ENCODE assay signal across 11 cellular contexts in genomic region chr2:224545884-224546644, GRCh38. TPM values are rescaled to one million over a fixed set of nuclear protein-coding genes. Genes with fewer than 3 reads are reported as not detected.
DNase-seq lines count a peak whose midpoint lies in the region; ATAC-seq and TF ChIP-seq lines count a peak whose summit lies in the region.
"Had no signal": no experiment of that assay in that cellular context is flagged by ENCODE, and none has a peak within 500 bp of the region (broad histone marks: within the 10 kb centered on the region; RNA-seq: fewer than 3 reads in every experiment).

No MANE protein-coding gene starts in this region.

- H3K36me3 ChIP-seq in MG63, result peaks cover 11% of the 10 kb centered on the region
- H3K36me3 ChIP-seq in tibial nerve, result peaks cover 0 to 13% (median 2%) of the 10 kb centered on the region in 3 donors

- no peak for TF ChIP-seq CTCF in tibial nerve (IDR thresholded peaks at IDR 0.05)

- H3K9me3 ChIP-seq in MG63 (no peaks in the 10 kb centered on the region), tibial nerve (no peaks in the 10 kb centered on the region)

- no peak overlapping the region for H3K27ac ChIP-seq in tibial nerve

- peaks cover 41% of the 10 kb centered on the region for H3K36me3 Mint-ChIP-seq in stimulated activated memory B cell treated with anti-CD40 and anti-IgM and Interleukin-4, amounts not matched to agents 10 μg/mL and 1 μg/mL and 100 μg/mL, for 72 hours
- H3K36me3 Mint-ChIP-seq in activated T-helper 1 cell treated with anti-CD3 and anti-CD28 coated beads, Interleukin-12 subunit alpha, Interleukin-12 subunit beta, Interleukin-2, Interleukin-4 antibody, amounts not matched to agents 30 ng/mL and 10 ng/mL and 1 ng/mL, durations not matched to agents 14 hours and 24 hours and 36 hours (ENCODE audit: low read depth), result peaks cover 32% of the 10 kb centered on the region

- no peak overlapping the region for H3K4me3 Mint-ChIP-seq in stimulated activated memory B cell treated with anti-CD40 and anti-IgM and Interleukin-4, amounts not matched to agents 10 μg/mL and 1 μg/mL and 100 μg/mL, for 72 hours
- H3K4me3 Mint-ChIP-seq in activated T-helper 1 cell treated with anti-CD3 and anti-CD28 coated beads, Interleukin-12 subunit alpha, Interleukin-12 subunit beta, Interleukin-2, Interleukin-4 antibody, amounts not matched to agents 30 ng/mL and 10 ng/mL and 1 ng/mL, durations not matched to agents 14 hours and 24 hours and 36 hours, result no peak overlapping the region

- no peak overlapping the region for H3K4me3 ChIP-seq in MG63
- H3K4me3 ChIP-seq in tibial nerve, result no peak overlapping the region

- H3K9me3 Mint-ChIP-seq in stimulated activated memory B cell treated with anti-CD40 and anti-IgM and Interleukin-4, amounts not matched to agents 10 μg/mL and 1 μg/mL and 100 μg/mL, for 72 hours, result peaks cover 3% of the 10 kb centered on the region
- H3K9me3 Mint-ChIP-seq in activated T-helper 1 cell treated with anti-CD3 and anti-CD28 coated beads, Interleukin-12 subunit alpha, Interleukin-12 subunit beta, Interleukin-2, Interleukin-4 antibody, amounts not matched to agents 30 ng/mL and 10 ng/mL and 1 ng/mL, durations not matched to agents 14 hours and 24 hours and 36 hours, result no peaks in the 10 kb centered on the region

- H3K27ac Mint-ChIP-seq in stimulated activated memory B cell treated with anti-CD40 and anti-IgM and Interleukin-4, amounts not matched to agents 10 μg/mL and 1 μg/mL and 100 μg/mL, for 72 hours, result peak overlapping the region; percentile 17
- no peak overlapping the region for H3K27ac Mint-ChIP-seq in activated T-helper 1 cell treated with anti-CD3 and anti-CD28 coated beads, Interleukin-12 subunit alpha, Interleukin-12 subunit beta, Interleukin-2, Interleukin-4 antibody, amounts not matched to agents 30 ng/mL and 10 ng/mL and 1 ng/mL, durations not matched to agents 14 hours and 24 hours and 36 hours

- TF ChIP-seq EP300 in tibial nerve (IDR thresholded peaks at IDR 0.05), result no peak

- no peaks in the 10 kb centered on the region for H3K27me3 Mint-ChIP-seq in stimulated activated memory B cell treated with anti-CD40 and anti-IgM and Interleukin-4, amounts not matched to agents 10 μg/mL and 1 μg/mL and 100 μg/mL, for 72 hours
- no peaks in the 10 kb centered on the region for H3K27me3 Mint-ChIP-seq in activated T-helper 1 cell treated with anti-CD3 and anti-CD28 coated beads, Interleukin-12 subunit alpha, Interleukin-12 subunit beta, Interleukin-2, Interleukin-4 antibody, amounts not matched to agents 30 ng/mL and 10 ng/mL and 1 ng/mL, durations not matched to agents 14 hours and 24 hours and 36 hours (ENCODE audit: insufficient read depth)

- DNase-seq in dedifferentiated amniotic fluid mesenchymal stem cell (ENCODE audit: extremely low spot score) (peak; percentile 63), MG63 (no peak), tibial nerve (ENCODE audit: low spot score in 2 of 2) (no peak)
- DNase-seq in activated T-helper 1 cell treated with anti-CD3 and anti-CD28 coated beads, Interleukin-12 subunit alpha, Interleukin-12 subunit beta, Interleukin-2, Interleukin-4 antibody, amounts not matched to agents 30 ng/mL and 10 ng/mL and 1 ng/mL, durations not matched to agents 14 hours and 24 hours and 36 hours (ENCODE audit: low spot score), result no peak
- DNase-seq: Kasumi-1, mesendoderm, NCI-H524 treated with DMSO at 0.1 percent for 48 hours, substantia nigra had no signal

- no peaks in the 10 kb centered on the region for H3K27me3 ChIP-seq in MG63
- no peaks in the 10 kb centered on the region for H3K27me3 ChIP-seq in tibial nerve

- H3K4me1 Mint-ChIP-seq in stimulated activated memory B cell treated with anti-CD40 and anti-IgM and Interleukin-4, amounts not matched to agents 10 μg/mL and 1 μg/mL and 100 μg/mL, for 72 hours, result peaks cover 38% of the 10 kb centered on the region
- peaks cover 18% of the 10 kb centered on the region for H3K4me1 Mint-ChIP-seq in activated T-helper 1 cell treated with anti-CD3 and anti-CD28 coated beads, Interleukin-12 subunit alpha, Interleukin-12 subunit beta, Interleukin-2, Interleukin-4 antibody, amounts not matched to agents 30 ng/mL and 10 ng/mL and 1 ng/mL, durations not matched to agents 14 hours and 24 hours and 36 hours (ENCODE audit: low read depth)

- intact Hi-C loops in activated T-helper 1 cell treated with anti-CD3 and anti-CD28 coated beads, Interleukin-12 subunit alpha, Interleukin-12 subunit beta, Interleukin-2, Interleukin-4 antibody, amounts not matched to agents 30 ng/mL and 10 ng/mL and 1 ng/mL, durations not matched to agents 14 hours and 24 hours and 36 hours (cut with micrococcal nuclease), result no loop called here

- no peak for TF ChIP-seq POLR2A in tibial nerve (IDR thresholded peaks at IDR 0.05)

- WGBS in tibial nerve, 2 donors, result 76 to 79% methylated on average over 6 of the region's 6 CpGs

- peaks cover 4 to 31% (median 7%) of the 10 kb centered on the region in 4 donors for H3K4me1 ChIP-seq in tibial nerve

- ATAC-seq in GM19025 (IDR thresholded peaks at IDR 0.05; ENCODE audit: low read depth, unreplicated experiment) (peak; percentile 64), HG03457 (IDR thresholded peaks at IDR 0.05; ENCODE audit: unreplicated experiment) (peak; percentile 45)
- ATAC-seq in stimulated activated memory B cell treated with anti-CD40 and anti-IgM and Interleukin-4, amounts not matched to agents 10 μg/mL and 1 μg/mL and 100 μg/mL, for 72 hours, result no peak

RNA-seq across cellular contexts. Expression of gene CUL3, which starts 39.1 kb away (rescaled TPM):
- 55.6 and 68.9 TPM in 2 replicates for total RNA-seq in MG63 (2014; rRNA removed; shearing (Covaris generic); ENCODE audit: low replicate concordance)
- 10 to 100 TPM; 63.0 to 72.2 (median 67.3) TPM for total RNA-seq in tibial nerve
- total RNA-seq in activated T-helper 1 cell treated with anti-CD3 and anti-CD28 coated beads, Interleukin-12 subunit alpha, Interleukin-12 subunit beta, Interleukin-2, Interleukin-4 antibody, amounts not matched to agents 30 ng/mL and 10 ng/mL and 1 ng/mL, durations not matched to agents 14 hours and 24 hours and 36 hours, result 97.1 and 103 TPM in 2 replicates
